20 cellular contexts compared by ENCODE assay signal in genomic region chr2:182245963-182246362, GRCh38.
DNase-seq lines count a peak whose midpoint lies in the region; ATAC-seq lines count a peak whose summit lies in the region.
"Had no signal": no experiment of that assay in that cellular context is flagged by ENCODE, and none has a peak within 500 bp of the region (broad histone marks: within the 10 kb centered on the region; RNA-seq: fewer than 3 reads in every experiment).

No MANE protein-coding gene starts in this region.

- no peaks in the 10 kb centered on the region for H3K9me3 ChIP-seq in adipocyte (ENCODE audit: control insufficient read depth, low read length)
- H3K9me3 ChIP-seq: esophagus squamous epithelium, heart right ventricle, right atrium auricular region, SJSA1 had no signal

- no peak overlapping the region for H3K4me3 ChIP-seq in adipocyte (ENCODE audit: low read length)
- H3K4me3 ChIP-seq: esophagus squamous epithelium, heart right ventricle, right atrium auricular region, SJSA1 had no signal

- no peak overlapping the region for H3K9ac ChIP-seq in adipocyte (ENCODE audit: low read length)

- H3K4me1 ChIP-seq in adipocyte (ENCODE audit: control insufficient read depth, insufficient read depth, low read length), result peaks cover 19% of the 10 kb centered on the region
- H3K4me1 ChIP-seq: SJSA1 had no signal

- no peaks in the 10 kb centered on the region for H3K36me3 ChIP-seq in adipocyte (ENCODE audit: control insufficient read depth, insufficient read depth, low read length, severe bottlenecking)
- H3K36me3 ChIP-seq: esophagus squamous epithelium, heart right ventricle, right atrium auricular region, SJSA1 had no signal

- peak; percentile 25 for DNase-seq in adipocyte (ENCODE audit: low read depth)
- no peak for DNase-seq in NK-92 treated with Interleukin-12 subunit alpha and Interleukin-12 subunit beta, amount 100 ng/mL, for 24 hours (lab: John Stamatoyannopoulos, UW)
- DNase-seq in SW 1271 (lab: John Stamatoyannopoulos, UW), result no peak
- no peak for DNase-seq in NCI-H446 treated with DMSO at 0.1 percent for 48 hours (lab: John Stamatoyannopoulos, UW)
- DNase-seq: activated CD4-positive, alpha-beta T cell treated with anti-CD3 and anti-CD28 coated beads for 48 hours; activated naive CD4-positive, alpha-beta T cell treated with anti-CD3 and anti-CD28 coated beads, Interleukin-2, amount 10 ng/mL, durations not matched to agents 7 days and 5 days; activated T-cell treated with anti-CD3 and anti-CD28 coated beads for 4 hours; CD8-positive, alpha-beta memory T cell; esophagus squamous epithelium; heart right ventricle; KG1; kidney; NCI-H146; NCI-H345 had no signal

- ATAC-seq in GM18511 (IDR thresholded peaks at IDR 0.05; ENCODE audit: unreplicated experiment) (peak; percentile 53), GM21515 (IDR thresholded peaks at IDR 0.05; ENCODE audit: unreplicated experiment) (peak; percentile 59), HG03095 (IDR thresholded peaks at IDR 0.05; ENCODE audit: unreplicated experiment) (peak; percentile 70), HG02642 (IDR thresholded peaks at IDR 0.05; ENCODE audit: poor library complexity, unreplicated experiment) (no peak)
- ATAC-seq: heart right ventricle had no signal

- H3K27me3 ChIP-seq in adipocyte (replicated peaks; ENCODE audit: control insufficient read depth, insufficient read depth, low read length), result no peaks in the 10 kb centered on the region
- H3K27me3 ChIP-seq: esophagus squamous epithelium, heart right ventricle, right atrium auricular region, SJSA1 had no signal
